Comparison of ENCODE assay signal across 25 cellular contexts in genomic region chr12:12423367-12423766, GRCh38.
"Had no signal": no experiment of that assay in that cellular context is flagged by ENCODE, and none has a peak within 500 bp of the region (broad histone marks: within the 10 kb centered on the region; RNA-seq: fewer than 3 reads in every experiment).

No MANE protein-coding gene starts in this region.

- H3K4me1 Mint-ChIP-seq: mesothelial cell of epicardium had no signal

- H3K4me3 ChIP-seq: left ventricle myocardium inferior, lung, ovary, right atrium auricular region, skin epidermis, suprapubic skin, thoracic aorta, tibial artery, upper lobe of right lung had no signal

- H3K9me3 ChIP-seq: ovary had no signal

- ATAC-seq: natural killer cell treated with Interleukin-12 subunit alpha and Interleukin-12 subunit beta and Interleukin-15 and Interleukin-18, amount 100 ng/mL, for 72 hours; sciatic nerve; upper lobe of right lung had no signal

- H3K27me3 Mint-ChIP-seq: naive B cell; natural killer cell treated with Interleukin-12 subunit alpha and Interleukin-12 subunit beta and Interleukin-15 and Interleukin-18, amount 100 ng/mL, for 72 hours; progenitor cell of endocrine pancreas; stimulated activated naive CD8-positive, alpha-beta T cell treated with anti-CD3 and anti-CD28 coated beads, Interleukin-15, Interleukin-2, amounts not matched to agents 100 ng/mL and 50 ng/mL, for 24 hours had no signal

- DNase-seq: hypothalamus; immature natural killer cell; islet precursor cell; left ventricle myocardium inferior; mesendoderm; naive B cell; ovary; stimulated activated CD4-positive, alpha-beta T cell treated with anti-CD3 and anti-CD28 coated beads, Interleukin-12 subunit alpha, Interleukin-12 subunit beta, amount 100 ng/mL, for 4 hours; stimulated activated CD4-positive, alpha-beta T cell treated with anti-CD3 and anti-CD28 coated beads, Interleukin-15, amount 100 ng/mL, for 24 hours; stimulated activated CD4-positive, alpha-beta T cell treated with anti-CD3 and anti-CD28 coated beads, Interleukin-2, amount 100 ng/mL, for 24 hours; stimulated activated CD4-positive, alpha-beta T cell treated with anti-CD3 and anti-CD28 coated beads, Interleukin-4, amount 100 ng/mL, for 1 hour; stimulated activated naive CD4-positive, alpha-beta T cell; tibial artery; trophoblast cell; upper lobe of right lung had no signal

- H3K4me3 Mint-ChIP-seq: immature natural killer cell; mesothelial cell of epicardium; natural killer cell treated with Interleukin-12 subunit alpha and Interleukin-12 subunit beta and Interleukin-15 and Interleukin-18, amount 100 ng/mL, for 72 hours; stimulated activated naive CD8-positive, alpha-beta T cell treated with anti-CD3 and anti-CD28 coated beads, Interleukin-15, Interleukin-2, amounts not matched to agents 100 ng/mL and 50 ng/mL, for 24 hours had no signal

- H3K27ac ChIP-seq: left ventricle myocardium inferior, ovary, right atrium auricular region, skin epidermis, suprapubic skin, thoracic aorta, tibial artery, upper lobe of right lung had no signal

- H3K4me1 ChIP-seq: right atrium auricular region, suprapubic skin had no signal

- H3K27ac Mint-ChIP-seq: mesothelial cell of epicardium; natural killer cell treated with Interleukin-12 subunit alpha and Interleukin-12 subunit beta and Interleukin-15 and Interleukin-18, amount 100 ng/mL, for 72 hours had no signal

- H3K36me3 ChIP-seq: ovary, right atrium auricular region, suprapubic skin, thoracic aorta, tibial artery, upper lobe of right lung had no signal

- H3K27me3 ChIP-seq: ovary, right atrium auricular region, suprapubic skin, tibial artery, upper lobe of right lung had no signal
